ENCODE assay signal across 8 cellular contexts in the genomic region with DNA sequence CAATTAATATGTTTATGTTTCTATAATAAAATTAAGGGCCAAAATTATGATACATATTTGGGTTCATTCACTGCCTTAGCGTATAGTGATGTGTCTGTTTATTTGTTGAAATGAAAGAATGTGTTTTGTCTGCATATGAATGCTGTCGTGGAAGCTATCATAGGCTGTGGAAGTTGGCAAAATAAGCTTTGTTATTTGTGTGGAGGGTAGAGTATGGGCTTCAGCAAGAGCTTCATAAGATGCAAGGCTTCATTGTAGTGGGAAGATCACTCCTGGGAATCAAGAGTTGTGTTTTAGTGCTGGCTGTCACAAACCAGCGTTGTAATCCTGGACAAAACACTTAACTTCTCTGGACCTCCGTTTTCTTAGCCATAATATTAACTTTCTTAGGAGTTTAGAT. TPM values are rescaled to one million over a fixed set of nuclear protein-coding genes. Genes with fewer than 3 reads are reported as not detected.
DNase-seq lines count a peak whose midpoint lies in the region; ATAC-seq and TF ChIP-seq lines count a peak whose summit lies in the region.

No MANE protein-coding gene starts in this region.

- H3K27ac ChIP-seq in BLaER1 treated with 17β-estradiol and CSF1 and Interleukin-3, amounts not matched to agents 10 nM and 100 nM = no peak overlapping the region
- H3K27ac ChIP-seq in Karpas-422 (ENCODE audit: low read length) = no peak overlapping the region
- H3K27ac ChIP-seq in caudate nucleus (ENCODE audit: low read depth, low read length) = no peak overlapping the region

- peaks cover 69% of the 10 kb centered on the region for H3K79me2 ChIP-seq in Karpas-422 (ENCODE audit: low read length)

- peaks cover 22 to 42% (median 28%) of the 10 kb centered on the region in 10 experiments for H3K4me1 ChIP-seq in BLaER1 treated with 17β-estradiol and CSF1 and Interleukin-3, amounts not matched to agents 10 nM and 100 nM
- peaks cover 32% of the 10 kb centered on the region for H3K4me1 ChIP-seq in Karpas-422 (ENCODE audit: low read length)

- DNase-seq in Karpas-422 = no peak
- DNase-seq in DMS79 treated with DMSO at 0.1 percent for 48 hours (lab: John Stamatoyannopoulos, UW) = no peak
- DNase-seq in caudate nucleus (lab: John Stamatoyannopoulos, UW) = no peak
- DNase-seq in DMS114 treated with DMSO at 0.1 percent for 48 hours (lab: John Stamatoyannopoulos, UW; ENCODE audit: unreplicated experiment) = no peak

- H3K4me3 ChIP-seq in BLaER1 treated with 17β-estradiol and CSF1 and Interleukin-3, amounts not matched to agents 10 nM and 100 nM = peak overlapping the region; percentile 32 to 100 (median 96); a peak in 17 of 20 replicates
- H3K4me3 ChIP-seq in Karpas-422 (ENCODE audit: low read length) = peak overlapping the region; percentile 92

- H3K9me3 ChIP-seq in BLaER1 treated with 17β-estradiol and CSF1 and Interleukin-3, amounts not matched to agents 10 nM and 100 nM (replicated peaks in 1 of 11) = peaks cover 0 to 7% (median 5%) of the 10 kb centered on the region in 11 experiments; a peak in 8 of 22 replicates
- no peaks in the 10 kb centered on the region for H3K9me3 ChIP-seq in Karpas-422 (ENCODE audit: low read length)

- ATAC-seq in HG03469 (IDR thresholded peaks at IDR 0.05; ENCODE audit: unreplicated experiment) = no peak

- H3K4me1 Mint-ChIP-seq in dendritic cell treated with granulocyte-macrophage colony-stimulating factor and Interleukin-4, amounts not matched to agents 40 ng/mL and 50 ng/mL, for 4 days (ENCODE audit: low read depth) = peaks cover 43% of the 10 kb centered on the region
- H3K4me1 Mint-ChIP-seq in nephron = peaks cover 41% of the 10 kb centered on the region

- intact Hi-C loops in dendritic cell treated with granulocyte-macrophage colony-stimulating factor and Interleukin-4, amounts not matched to agents 40 ng/mL and 50 ng/mL, for 4 days (cut with micrococcal nuclease) = loop anchor here (5.0 kb wide), 1 partner anchor 82 kb away; no protein-coding TSS in a partner anchor

- peak overlapping the region; percentile 2 for H3K27ac Mint-ChIP-seq in dendritic cell treated with granulocyte-macrophage colony-stimulating factor and Interleukin-4, amounts not matched to agents 40 ng/mL and 50 ng/mL, for 4 days
- peak overlapping the region; percentile 1 to 74 (median 12) for H3K27ac Mint-ChIP-seq in nephron

- H3K9ac ChIP-seq in BLaER1 treated with 17β-estradiol and CSF1 and Interleukin-3, amounts not matched to agents 10 nM and 100 nM = peak overlapping the region in 9 of 11 experiments; percentile 0 to 99 (median 47); a peak in 12 of 22 replicates
- H3K9ac ChIP-seq in Karpas-422 (ENCODE audit: low read length) = peak overlapping the region; percentile 77

- H3K9me2 ChIP-seq in Karpas-422 (replicated peaks; ENCODE audit: insufficient read depth, low read length) = no peaks in the 10 kb centered on the region

- peak overlapping the region; percentile 72 to 93 (median 90) for H3K4me2 ChIP-seq in BLaER1 treated with 17β-estradiol and CSF1 and Interleukin-3, amounts not matched to agents 10 nM and 100 nM
- peak overlapping the region; percentile 92 for H3K4me2 ChIP-seq in Karpas-422 (ENCODE audit: low read depth, low read length, poor library complexity, severe bottlenecking)

- H4K20me1 ChIP-seq in BLaER1 treated with 17β-estradiol and CSF1 and Interleukin-3, amounts not matched to agents 10 nM and 100 nM = peaks cover 0 to 62% (median 18%) of the 10 kb centered on the region in 11 experiments; a peak in 15 of 22 replicates
- no peaks in the 10 kb centered on the region for H4K20me1 ChIP-seq in Karpas-422 (ENCODE audit: insufficient read depth, low read depth, low read length)

- peaks cover 0 to 4% (median 0%) of the 10 kb centered on the region in 11 experiments; a peak in 1 of 22 replicates for H3K36me3 ChIP-seq in BLaER1 treated with 17β-estradiol and CSF1 and Interleukin-3, amounts not matched to agents 10 nM and 100 nM
- peaks cover 3% of the 10 kb centered on the region; the same call in 1 of the 2 replicates for H3K36me3 ChIP-seq in Karpas-422 (ENCODE audit: insufficient read depth, low read length)

- H3K4me3 Mint-ChIP-seq in dendritic cell treated with granulocyte-macrophage colony-stimulating factor and Interleukin-4, amounts not matched to agents 40 ng/mL and 50 ng/mL, for 4 days = peak overlapping the region; percentile 69
- H3K4me3 Mint-ChIP-seq in nephron = peak overlapping the region; percentile 93 to 96 (median 95)

- H3K9me3 Mint-ChIP-seq in dendritic cell treated with granulocyte-macrophage colony-stimulating factor and Interleukin-4, amounts not matched to agents 40 ng/mL and 50 ng/mL, for 4 days = no peaks in the 10 kb centered on the region
- no peaks in the 10 kb centered on the region for H3K9me3 Mint-ChIP-seq in nephron

- no peaks in the 10 kb centered on the region for H3K27me3 ChIP-seq in BLaER1 treated with 17β-estradiol and CSF1 and Interleukin-3, amounts not matched to agents 10 nM and 100 nM
- no peaks in the 10 kb centered on the region for H3K27me3 ChIP-seq in Karpas-422 (ENCODE audit: low read length)

- no peak overlapping the region for H2AFZ ChIP-seq in Karpas-422 (ENCODE audit: low read length)

- H3K27me3 Mint-ChIP-seq in dendritic cell treated with granulocyte-macrophage colony-stimulating factor and Interleukin-4, amounts not matched to agents 40 ng/mL and 50 ng/mL, for 4 days = no peaks in the 10 kb centered on the region
- H3K27me3 Mint-ChIP-seq in nephron (ENCODE audit: low read depth) = no peaks in the 10 kb centered on the region

- no peak for TF ChIP-seq CTCF in nephron (IDR thresholded peaks at IDR 0.05; ENCODE audit: unreplicated experiment in 3 of 3)

- peaks cover 30% of the 10 kb centered on the region for H3K36me3 Mint-ChIP-seq in dendritic cell treated with granulocyte-macrophage colony-stimulating factor and Interleukin-4, amounts not matched to agents 40 ng/mL and 50 ng/mL, for 4 days (ENCODE audit: low read depth)
- H3K36me3 Mint-ChIP-seq in nephron (ENCODE audit: low read depth) = peaks cover 8% of the 10 kb centered on the region

RNA-seq across cellular contexts. Expression of gene SLK, which starts 2.5 kb away (rescaled TPM):
- total RNA-seq in Karpas-422 (2014; rRNA removed; shearing (Covaris generic); ENCODE audit: low replicate concordance) = 25.7 and 28.1 TPM in 2 replicates

RNA-seq across cellular contexts. Expression of gene STN1, which starts 51.5 kb away (rescaled TPM):
- total RNA-seq in Karpas-422 (2014; rRNA removed; shearing (Covaris generic); ENCODE audit: low replicate concordance) = 35.0 and 38.6 TPM in 2 replicates
